13 cellular contexts compared by ENCODE assay signal in genomic region chr5:150595466-150596031, GRCh38. TPM values are rescaled to one million over a fixed set of nuclear protein-coding genes. Genes with fewer than 3 reads are reported as not detected.
A peak's percentile ranks its signal among the peaks of the same experiment; 100 is the strongest.
DNase-seq lines count a peak whose midpoint lies in the region; ATAC-seq, FAIRE-seq and TF ChIP-seq lines count a peak whose summit lies in the region.
"Had no signal": no experiment of that assay in that cellular context is flagged by ENCODE, and none has a peak within 500 bp of the region (broad histone marks: within the 10 kb centered on the region; RNA-seq: fewer than 3 reads in every experiment).

No MANE protein-coding gene starts in this region.

- peaks cover 16% of the 10 kb centered on the region for H3K27me3 Mint-ChIP-seq in astrocyte (ENCODE audit: low read depth, unreplicated experiment)
- H3K27me3 Mint-ChIP-seq in CD4-positive, alpha-beta memory T cell: peaks cover 0 to 1% of the 10 kb centered on the region in 2 donors
- H3K27me3 Mint-ChIP-seq: activated CD4-positive, alpha-beta memory T cell treated with anti-CD3 and anti-CD28 coated beads for 36 hours had no signal

- H3K27ac ChIP-seq in A673 (ENCODE audit: low read depth, low read length, poor library complexity, severe bottlenecking): peak overlapping the region; percentile 37
- H3K27ac ChIP-seq in astrocyte (ENCODE audit: low read depth, low read length): peak overlapping the region; percentile 80
- H3K27ac ChIP-seq in osteoblast (ENCODE audit: low read depth, low read length): no peak overlapping the region
- no peak overlapping the region for H3K27ac ChIP-seq in CD4-positive, alpha-beta memory T cell (ENCODE audit: low read depth, low read length)
- H3K27ac ChIP-seq: epithelial cell of prostate had no signal

- ATAC-seq in left ventricle myocardium superior: peak; percentile 3
- ATAC-seq in GM18517 (IDR thresholded peaks at IDR 0.05; ENCODE audit: unreplicated experiment): no peak
- ATAC-seq in HG02763 (IDR thresholded peaks at IDR 0.05; ENCODE audit: unreplicated experiment): no peak

- H2AFZ ChIP-seq in astrocyte (ENCODE audit: low read depth, low read length): no peak overlapping the region
- no peak overlapping the region for H2AFZ ChIP-seq in osteoblast (ENCODE audit: low read length)

- H3K4me1 ChIP-seq in A673 (ENCODE audit: insufficient read depth, low read length, poor library complexity, severe bottlenecking): peaks cover 35% of the 10 kb centered on the region
- H3K4me1 ChIP-seq in astrocyte (ENCODE audit: insufficient read depth, low read length): peaks cover 35% of the 10 kb centered on the region
- peaks cover 9% of the 10 kb centered on the region for H3K4me1 ChIP-seq in osteoblast (ENCODE audit: insufficient read depth, low read length)
- H3K4me1 ChIP-seq in CD4-positive, alpha-beta memory T cell (ENCODE audit: insufficient read depth, low read length): no peaks in the 10 kb centered on the region

- H3K4me1 Mint-ChIP-seq in astrocyte (ENCODE audit: low read depth, unreplicated experiment): peaks cover 23% of the 10 kb centered on the region
- H3K4me1 Mint-ChIP-seq in CD4-positive, alpha-beta memory T cell: no peaks in the 10 kb centered on the region

- H3K79me2 ChIP-seq in astrocyte (ENCODE audit: insufficient read depth, low read length): no peaks in the 10 kb centered on the region
- H3K79me2 ChIP-seq in osteoblast (ENCODE audit: insufficient read depth, low read length): no peaks in the 10 kb centered on the region

- H3K27me3 ChIP-seq in A673 (replicated peaks; ENCODE audit: insufficient read depth, low read depth, low read length, poor library complexity) (no peaks in the 10 kb centered on the region), astrocyte (ENCODE audit: insufficient read depth, low read length) (no peaks in the 10 kb centered on the region), osteoblast (ENCODE audit: insufficient read depth, low read length) (no peaks in the 10 kb centered on the region)
- H3K27me3 ChIP-seq in CD4-positive, alpha-beta memory T cell (ENCODE audit: insufficient read depth, low read length): no peaks in the 10 kb centered on the region
- H3K27me3 ChIP-seq: breast epithelium had no signal

- H3K4me2 ChIP-seq in astrocyte (ENCODE audit: low read length): peak overlapping the region; percentile 42
- H3K4me2 ChIP-seq in osteoblast (ENCODE audit: insufficient read depth, low read length): no peak overlapping the region

- no TSS peak for BruUV-seq in A673 (replicated peaks; lab: Mats Ljungman, UMichigan)

- H3K4me3 ChIP-seq in A673 (ENCODE audit: low read depth, low read length, poor library complexity, severe bottlenecking): no peak overlapping the region
- no peak overlapping the region for H3K4me3 ChIP-seq in astrocyte (ENCODE audit: insufficient read depth, low read depth, low read length)
- H3K4me3 ChIP-seq in osteoblast (ENCODE audit: insufficient read depth, low read length): no peak overlapping the region
- no peak overlapping the region for H3K4me3 ChIP-seq in CD4-positive, alpha-beta memory T cell (ENCODE audit: low read length in 2 of 2)
- H3K4me3 ChIP-seq: breast epithelium had no signal

- no peaks in the 10 kb centered on the region for H4K20me1 ChIP-seq in astrocyte (ENCODE audit: insufficient read depth, low read length)
- H4K20me1 ChIP-seq in osteoblast (ENCODE audit: insufficient read depth, low read length): no peaks in the 10 kb centered on the region

- POLR2A ChIA-PET in A673 (lab: Charles Lee; ENCODE audit: low non-redundant PET): no interaction called here
- POLR2A ChIA-PET in CD4-positive, alpha-beta memory T cell (lab: Charles Lee; ENCODE audit: partially characterized antibody): no interaction called here

- no peaks in the 10 kb centered on the region for H3K36me3 Mint-ChIP-seq in astrocyte (ENCODE audit: low read depth, unreplicated experiment)
- H3K36me3 Mint-ChIP-seq in CD4-positive, alpha-beta memory T cell: no peaks in the 10 kb centered on the region
- H3K36me3 Mint-ChIP-seq: activated CD4-positive, alpha-beta memory T cell treated with anti-CD3 and anti-CD28 coated beads for 36 hours had no signal

- peak overlapping the region; percentile 86 for H3K27ac Mint-ChIP-seq in astrocyte (ENCODE audit: unreplicated experiment)
- H3K27ac Mint-ChIP-seq in CD4-positive, alpha-beta memory T cell: no peak overlapping the region
- H3K27ac Mint-ChIP-seq: activated CD4-positive, alpha-beta memory T cell treated with anti-CD3 and anti-CD28 coated beads for 36 hours had no signal

- intact Hi-C loops in A673 (cut with micrococcal nuclease; ENCODE audit: unreplicated experiment) (no loop called here), left ventricle myocardium superior (cut with micrococcal nuclease) (no loop called here)
- intact Hi-C loops in CD4-positive, alpha-beta memory T cell (cut with micrococcal nuclease): no loop called here

- peak overlapping the region; percentile 63 for H3K9ac ChIP-seq in astrocyte (ENCODE audit: low read length)

- DNase-seq in A673 (ENCODE audit: low spot score) (no peak), astrocyte (ENCODE audit: low read depth) (peak; percentile 92), left ventricle myocardium superior (no peak), osteoblast (ENCODE audit: insufficient read length, low spot score, missing footprints) (peak; percentile 66)
- no peak for DNase-seq in CD4-positive, alpha-beta memory T cell
- DNase-seq in stimulated activated CD4-positive, alpha-beta T cell treated with anti-CD3 and anti-CD28 coated beads, Interleukin-4, amount 100 ng/mL, for 1 hour: no peak
- DNase-seq: activated CD4-positive, alpha-beta memory T cell treated with anti-CD3 and anti-CD28 coated beads for 36 hours; NCI-H187; NCI-H69 had no signal

- H3K9me3 ChIP-seq in A673 (ENCODE audit: low read depth, low read length, poor library complexity, severe bottlenecking) (no peaks in the 10 kb centered on the region), astrocyte (ENCODE audit: insufficient read depth, low read depth, low read length) (no peaks in the 10 kb centered on the region), osteoblast (ENCODE audit: low read depth, low read length) (no peaks in the 10 kb centered on the region)
- no peaks in the 10 kb centered on the region for H3K9me3 ChIP-seq in CD4-positive, alpha-beta memory T cell (ENCODE audit: control insufficient read depth in 1 of 2, low read length in 2 of 2)
- H3K9me3 ChIP-seq: breast epithelium had no signal

- no peak for FAIRE-seq in astrocyte (lab: Jason Lieb, UNC)

- CTCF ChIA-PET in A673 (lab: Charles Lee): no interaction called here
- CTCF ChIA-PET in CD4-positive, alpha-beta memory T cell (lab: Charles Lee; ENCODE audit: partially characterized antibody): no interaction called here

- no peak for TF ChIP-seq CTCF in A673 (conservative IDR thresholded peaks at IDR 0.05; ENCODE audit: low read depth, low read length)
- TF ChIP-seq CTCF in astrocyte (IDR thresholded peaks at IDR 0.05; ENCODE audit: insufficient read depth, low read depth, low read length): no peak
- no peak for TF ChIP-seq CTCF in osteoblast (IDR thresholded peaks at IDR 0.05; ENCODE audit: extremely low read depth, low read depth, low read length)

- no peaks in the 10 kb centered on the region for H3K36me3 ChIP-seq in A673 (ENCODE audit: insufficient read depth, low read length, poor library complexity, severe bottlenecking)
- H3K36me3 ChIP-seq in astrocyte (ENCODE audit: insufficient read depth, low read length): no peaks in the 10 kb centered on the region
- H3K36me3 ChIP-seq in osteoblast (ENCODE audit: insufficient read depth, low read length): no peaks in the 10 kb centered on the region
- H3K36me3 ChIP-seq in CD4-positive, alpha-beta memory T cell (ENCODE audit: insufficient read depth, low read length): no peaks in the 10 kb centered on the region
- H3K36me3 ChIP-seq: breast epithelium had no signal

- no peaks in the 10 kb centered on the region for H3K9me3 Mint-ChIP-seq in astrocyte (ENCODE audit: unreplicated experiment)
- H3K9me3 Mint-ChIP-seq in CD4-positive, alpha-beta memory T cell: no peaks in the 10 kb centered on the region
- H3K9me3 Mint-ChIP-seq: activated CD4-positive, alpha-beta memory T cell treated with anti-CD3 and anti-CD28 coated beads for 36 hours had no signal

- no peak overlapping the region for H3K4me3 Mint-ChIP-seq in astrocyte (ENCODE audit: unreplicated experiment)
- H3K4me3 Mint-ChIP-seq in CD4-positive, alpha-beta memory T cell: no peak overlapping the region
- H3K4me3 Mint-ChIP-seq: activated CD4-positive, alpha-beta memory T cell treated with anti-CD3 and anti-CD28 coated beads for 36 hours had no signal

RNA-seq across cellular contexts. Expression of gene SYNPO, which starts 44.9 kb away (rescaled TPM):
- total RNA-seq in A673 (2021) (7.6 and 10.0 TPM in 2 replicates), astrocyte (40.2 and 68.9 TPM in 2 replicates), left ventricle myocardium superior (675 TPM), osteoblast (2.7 and 4.0 TPM in 2 replicates)
- total RNA-seq in CD4-positive, alpha-beta memory T cell: under 1 TPM in 1 of 2 experiments, not detected in 1; 0.06 TPM
- not detected for polyA plus RNA-seq in CD4-positive, alpha-beta memory T cell

Comparison
In these comparisons a context has a peak if more than half of its experiments do, and no peak if none do; other contexts are left out.
1. DNase-seq: peak in astrocyte (single experiment) and osteoblast (single experiment); none in A673 (single experiment), left ventricle myocardium superior (single experiment), CD4-positive, alpha-beta memory T cell (0 of 5) and stimulated activated CD4-positive, alpha-beta T cell treated with anti-CD3 and anti-CD28 coated beads, Interleukin-4, amount 100 ng/mL, for 1 hour (single experiment).
2. H3K27ac ChIP-seq: peak in A673 (single experiment) and astrocyte (single experiment); none in osteoblast (single experiment) and CD4-positive, alpha-beta memory T cell (single experiment).